18 cellular contexts compared by ENCODE assay signal in genomic region chr1:24424990-24425389, GRCh38.
"Had no signal": no experiment of that assay in that cellular context is flagged by ENCODE, and none has a peak within 500 bp of the region (broad histone marks: within the 10 kb centered on the region; RNA-seq: fewer than 3 reads in every experiment).

No MANE protein-coding gene starts in this region.

- DNase-seq: cortex of kidney; dorsolateral prefrontal cortex; effector CD8-positive, alpha-beta T cell; heart left ventricle; hypothalamus; kidney glomerular epithelial cell; naive B cell; psoas muscle; retina; right lobe of liver; spleen; stimulated activated CD4-positive, alpha-beta T cell treated with anti-CD3 and anti-CD28 coated beads, Interleukin-1b, Interleukin-23, amount 100 ng/mL, for 48 hours; tibial artery had no signal

- H3K27ac ChIP-seq: dorsolateral prefrontal cortex, heart left ventricle, psoas muscle, right lobe of liver, spleen, tibial artery had no signal

- H3K4me3 ChIP-seq: dorsolateral prefrontal cortex, heart left ventricle, psoas muscle, right lobe of liver, spleen, tibial artery had no signal

- H3K27ac Mint-ChIP-seq: memory B cell; mesothelial cell of epicardium; nephron; stimulated activated memory B cell treated with anti-CD40 and anti-IgM and Interleukin-4, amounts not matched to agents 10 μg/mL and 1 μg/mL and 100 μg/mL, for 72 hours had no signal

- H3K4me3 Mint-ChIP-seq: memory B cell; mesothelial cell of epicardium; naive B cell; nephron; stimulated activated memory B cell treated with anti-CD40 and anti-IgM and Interleukin-4, amounts not matched to agents 10 μg/mL and 1 μg/mL and 100 μg/mL, for 72 hours; stimulated activated naive CD8-positive, alpha-beta T cell treated with anti-CD3 and anti-CD28 coated beads, Interleukin-15, Interleukin-2, amounts not matched to agents 100 ng/mL and 50 ng/mL, for 24 hours had no signal

- H3K4me1 Mint-ChIP-seq: nephron had no signal

- H3K4me1 ChIP-seq: psoas muscle, right lobe of liver, tibial artery had no signal

- H3K9me3 Mint-ChIP-seq: memory B cell; mesothelial cell of epicardium; naive B cell; nephron; stimulated activated memory B cell treated with anti-CD40 and anti-IgM and Interleukin-4, amounts not matched to agents 10 μg/mL and 1 μg/mL and 100 μg/mL, for 72 hours; stimulated activated naive CD8-positive, alpha-beta T cell treated with anti-CD3 and anti-CD28 coated beads, Interleukin-15, Interleukin-2, amounts not matched to agents 100 ng/mL and 50 ng/mL, for 24 hours had no signal

- ATAC-seq: heart left ventricle; psoas muscle; stimulated activated memory B cell treated with anti-CD40 and anti-IgM and Interleukin-4, amounts not matched to agents 10 μg/mL and 1 μg/mL and 100 μg/mL, for 72 hours had no signal

- H3K27me3 Mint-ChIP-seq: memory B cell; naive B cell; stimulated activated memory B cell treated with anti-CD40 and anti-IgM and Interleukin-4, amounts not matched to agents 10 μg/mL and 1 μg/mL and 100 μg/mL, for 72 hours; stimulated activated naive CD8-positive, alpha-beta T cell treated with anti-CD3 and anti-CD28 coated beads, Interleukin-15, Interleukin-2, amounts not matched to agents 100 ng/mL and 50 ng/mL, for 24 hours had no signal

- H3K9me3 ChIP-seq: heart left ventricle, psoas muscle, right lobe of liver, spleen, tibial artery had no signal
